ENCODE assay signal across 8 cellular contexts in the genomic region with DNA sequence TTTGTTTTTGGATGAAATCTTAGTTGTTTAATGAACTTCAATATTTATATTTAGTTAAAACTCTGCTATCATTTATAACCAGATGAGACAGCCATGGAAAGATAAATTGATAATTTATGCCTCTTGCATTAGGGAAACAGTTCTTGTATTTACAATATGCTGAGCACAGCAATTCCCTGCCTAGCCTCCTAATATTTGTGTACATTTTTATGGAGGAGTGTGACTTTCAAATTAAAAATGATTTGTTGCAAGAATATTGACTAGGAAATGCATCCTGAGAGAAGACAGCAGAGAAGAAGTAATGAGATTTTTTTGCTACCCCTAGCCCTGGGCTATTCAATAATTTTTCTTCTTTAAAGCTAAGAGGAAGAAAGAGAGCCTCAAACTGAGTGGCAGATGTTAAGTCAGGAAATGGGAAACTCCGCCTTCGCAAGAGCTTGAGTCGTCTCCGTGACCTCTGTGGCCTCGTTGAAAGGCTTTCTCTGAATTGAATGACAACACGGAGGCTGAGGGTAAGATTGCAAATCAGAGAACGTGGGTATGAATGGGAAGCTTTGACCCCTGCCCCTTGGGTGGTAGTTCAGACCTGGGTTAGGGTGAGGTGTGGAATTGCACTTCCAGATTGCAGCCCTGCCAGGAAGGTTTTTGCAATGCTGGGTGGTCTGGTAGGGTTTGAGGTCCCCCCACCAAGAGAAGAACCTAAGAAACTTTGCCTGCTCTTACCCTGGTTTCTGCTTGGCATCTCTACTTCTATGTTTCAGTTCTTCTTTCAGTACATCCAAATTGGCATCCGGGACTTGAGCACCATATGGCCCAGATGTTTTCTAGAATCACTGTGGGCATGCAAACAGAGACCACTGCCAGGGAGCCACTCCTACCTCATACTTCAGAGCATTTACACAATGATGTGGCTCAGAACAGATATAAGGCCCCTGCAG.
DNase-seq lines count a peak whose midpoint lies in the region; ATAC-seq and TF ChIP-seq lines count a peak whose summit lies in the region.

No MANE protein-coding gene starts in this region.

- no peak overlapping the region for H3K27ac Mint-ChIP-seq in activated CD4-positive, alpha-beta T cell treated with anti-CD3 and anti-CD28 coated beads, Interleukin-2, amount 10 ng/mL, durations not matched to agents 7 days and 5 days
- peak overlapping the region; percentile 55 for H3K27ac Mint-ChIP-seq in nephron progenitor cell

- H3K4me3 Mint-ChIP-seq in activated CD4-positive, alpha-beta T cell treated with anti-CD3 and anti-CD28 coated beads, Interleukin-2, amount 10 ng/mL, durations not matched to agents 7 days and 5 days = no peak overlapping the region
- peak overlapping the region; percentile 25 for H3K4me3 Mint-ChIP-seq in nephron progenitor cell

- no peaks in the 10 kb centered on the region for H3K27me3 ChIP-seq in SK-N-SH (ENCODE audit: insufficient read depth)

- 84% methylated on average over 8 of the region's 8 CpGs for WGBS in SK-N-SH (ENCODE audit: low lambda C conversion rate)

- H3K4me3 ChIP-seq in SK-N-SH (ENCODE audit: low read depth in 2 of 2, low read length in 1 of 2) = no peak overlapping the region

- ATAC-seq in GM18502 (IDR thresholded peaks at IDR 0.05; ENCODE audit: poor library complexity, unreplicated experiment) (peak; percentile 90), GM21447 (IDR thresholded peaks at IDR 0.05; ENCODE audit: unreplicated experiment) (peak; percentile 94), HG03565 (IDR thresholded peaks at IDR 0.05; ENCODE audit: unreplicated experiment) (peak; percentile 78)

- H4K20me1 ChIP-seq in SK-N-SH (ENCODE audit: insufficient read depth) = no peaks in the 10 kb centered on the region

- peaks cover 2% of the 10 kb centered on the region for H3K9me3 Mint-ChIP-seq in activated CD4-positive, alpha-beta T cell treated with anti-CD3 and anti-CD28 coated beads, Interleukin-2, amount 10 ng/mL, durations not matched to agents 7 days and 5 days
- peaks cover 28% of the 10 kb centered on the region for H3K9me3 Mint-ChIP-seq in nephron progenitor cell

- no peak overlapping the region for H3K27ac ChIP-seq in SK-N-SH (ENCODE audit: low read depth in 2 of 2, low read length in 1 of 2)

- peak; percentile 52 for DNase-seq in activated CD4-positive, alpha-beta T cell treated with anti-CD3 and anti-CD28 coated beads, Interleukin-2, amount 10 ng/mL, durations not matched to agents 7 days and 5 days
- DNase-seq in nephron progenitor cell = peak; percentile 34
- DNase-seq in SK-N-SH = no peak
- DNase-seq in NCI-H1092 treated with DMSO at 0.1 percent for 48 hours (lab: John Stamatoyannopoulos, UW) = no peak
- no peak for DNase-seq in cortex of kidney (lab: John Stamatoyannopoulos, UW)

- TF ChIP-seq CTCF in nephron progenitor cell (IDR thresholded peaks at IDR 0.05) (no peak), SK-N-SH (IDR thresholded peaks at IDR 0.05) (no peak)

- H3K9me2 ChIP-seq in SK-N-SH = no peaks in the 10 kb centered on the region

- H2AFZ ChIP-seq in SK-N-SH (ENCODE audit: low read depth) = no peak overlapping the region

- CTCF ChIA-PET in activated CD4-positive, alpha-beta T cell treated with anti-CD3 and anti-CD28 coated beads, Interleukin-2, amount 10 ng/mL, durations not matched to agents 7 days and 5 days (lab: Charles Lee) = interaction anchor here (1.7 kb wide), 1 partner anchor 10 kb away, joined by 5 read pairs; no protein-coding TSS in a partner anchor
- CTCF ChIA-PET in SK-N-SH (lab: Yijun Ruan, JAX) = no interaction called here

- no peaks in the 10 kb centered on the region for H3K36me3 Mint-ChIP-seq in activated CD4-positive, alpha-beta T cell treated with anti-CD3 and anti-CD28 coated beads, Interleukin-2, amount 10 ng/mL, durations not matched to agents 7 days and 5 days (ENCODE audit: low read depth)
- H3K36me3 Mint-ChIP-seq in nephron progenitor cell (ENCODE audit: low read depth) = peaks cover 14% of the 10 kb centered on the region

- no peaks in the 10 kb centered on the region for H3K79me2 ChIP-seq in SK-N-SH (ENCODE audit: insufficient read depth)

- H3K9me3 ChIP-seq in SK-N-SH = no peaks in the 10 kb centered on the region

- H3K9ac ChIP-seq in SK-N-SH = no peak overlapping the region

- H3K36me3 ChIP-seq in SK-N-SH (replicated peaks in 1 of 2; ENCODE audit: control insufficient read depth in 1 of 2, insufficient read depth in 2 of 2, low read length in 1 of 2) = no peaks in the 10 kb centered on the region

- H3K27me3 Mint-ChIP-seq in activated CD4-positive, alpha-beta T cell treated with anti-CD3 and anti-CD28 coated beads, Interleukin-2, amount 10 ng/mL, durations not matched to agents 7 days and 5 days = no peaks in the 10 kb centered on the region
- H3K27me3 Mint-ChIP-seq in nephron progenitor cell (ENCODE audit: low read depth, poor library complexity) = no peaks in the 10 kb centered on the region

- H3K4me2 ChIP-seq in SK-N-SH = no peak overlapping the region

- no peak for TF ChIP-seq RAD21 in SK-N-SH (IDR thresholded peaks at IDR 0.05; ENCODE audit: low read length)

- no peaks in the 10 kb centered on the region for H3F3A ChIP-seq in SK-N-SH (replicated peaks; ENCODE audit: insufficient read depth)

- H3K4me1 ChIP-seq in SK-N-SH (ENCODE audit: control insufficient read depth in 1 of 2, insufficient read depth in 2 of 2, low read depth in 1 of 2, low read length in 1 of 2) = peaks cover 0 to 13% of the 10 kb centered on the region in 2 experiments; a peak in 2 of 4 replicates

- peaks cover 14% of the 10 kb centered on the region for H3K4me1 Mint-ChIP-seq in activated CD4-positive, alpha-beta T cell treated with anti-CD3 and anti-CD28 coated beads, Interleukin-2, amount 10 ng/mL, durations not matched to agents 7 days and 5 days
- H3K4me1 Mint-ChIP-seq in nephron progenitor cell = peaks cover 69% of the 10 kb centered on the region

- TF ChIP-seq EP300 in SK-N-SH (IDR thresholded peaks at IDR 0.05; ENCODE audit: borderline replicate concordance in 1 of 2, low read depth in 1 of 2, low read length in 1 of 2) = no peak

- POLR2A ChIA-PET in activated CD4-positive, alpha-beta T cell treated with anti-CD3 and anti-CD28 coated beads, Interleukin-2, amount 10 ng/mL, durations not matched to agents 7 days and 5 days (lab: Charles Lee) = interaction anchor here (0.5 kb wide), 1 partner anchor 36 kb away, joined by 4 read pairs; no protein-coding TSS in a partner anchor
- POLR2A ChIA-PET in SK-N-SH (lab: Yijun Ruan, JAX) = no interaction called here

TF ChIP-seq in SK-N-SH, 30 proteins besides CTCF, POLR2A, EP300 and RAD21 (continues in another document):
- no peak for TF ChIP-seq FOXM1 (IDR thresholded peaks at IDR 0.05; ENCODE audit: low read depth)
- no peak for TF ChIP-seq USF1 (IDR thresholded peaks at IDR 0.05; ENCODE audit: borderline replicate concordance, low read depth)
- TF ChIP-seq IRF3 (IDR thresholded peaks at IDR 0.05; ENCODE audit: low read depth, low read length) = no peak
- no peak for TF ChIP-seq SMC3 (IDR thresholded peaks at IDR 0.05; ENCODE audit: low read depth, low read length)
- TF ChIP-seq SIN3A (IDR thresholded peaks at IDR 0.05; ENCODE audit: borderline replicate concordance, low read depth, low read length) = no peak
- TF ChIP-seq MEF2A (IDR thresholded peaks at IDR 0.05; ENCODE audit: borderline replicate concordance, low read depth) = no peak
- TF ChIP-seq GABPA (IDR thresholded peaks at IDR 0.05; ENCODE audit: low read depth) = no peak
- no peak for TF ChIP-seq ZBTB33 (IDR thresholded peaks at IDR 0.05; ENCODE audit: borderline replicate concordance, low read depth)
- TF ChIP-seq, protein P1, sequence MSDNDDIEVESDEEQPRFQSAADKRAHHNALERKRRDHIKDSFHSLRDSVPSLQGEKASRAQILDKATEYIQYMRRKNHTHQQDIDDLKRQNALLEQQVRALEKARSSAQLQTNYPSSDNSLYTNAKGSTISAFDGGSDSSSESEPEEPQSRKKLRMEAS (IDR thresholded peaks at IDR 0.05; ENCODE audit: low read depth) = no peak
- TF ChIP-seq TCF12 (IDR thresholded peaks at IDR 0.05) = no peak

Comparison
In these comparisons a context has a peak if more than half of its experiments do, and no peak if none do; other contexts are left out.
1. DNase-seq: peak in activated CD4-positive, alpha-beta T cell treated with anti-CD3 and anti-CD28 coated beads, Interleukin-2, amount 10 ng/mL, durations not matched to agents 7 days and 5 days (single experiment) and nephron progenitor cell (single experiment); none in SK-N-SH (single experiment), NCI-H1092 treated with DMSO at 0.1 percent for 48 hours (single experiment) and cortex of kidney (single experiment).
2. Peak in every context shown above with its lines, with median percentiles within 50 percentile points of each other: ATAC-seq.